In genomic region chr2:144430722-144431163, GRCh38 we compare ENCODE assay signal across 9 cellular contexts.
DNase-seq lines count a peak whose midpoint lies in the region; ATAC-seq and TF ChIP-seq lines count a peak whose summit lies in the region.
"Had no signal": no experiment of that assay in that cellular context is flagged by ENCODE, and none has a peak within 500 bp of the region (broad histone marks: within the 10 kb centered on the region; RNA-seq: fewer than 3 reads in every experiment).

No MANE protein-coding gene starts in this region.

- H3K27me3 Mint-ChIP-seq in H9 (ENCODE audit: low read depth): peaks cover 2% of the 10 kb centered on the region; the same call in 1 of the 2 replicates

- peak; percentile 95 for ATAC-seq in HG03064 (IDR thresholded peaks at IDR 0.05; ENCODE audit: low read depth, unreplicated experiment)
- ATAC-seq: A549 had no signal

- peak overlapping the region; percentile 42 to 60 for H3K4me3 ChIP-seq in ascending aorta
- H3K4me3 ChIP-seq: A549 had no signal

- no peaks in the 10 kb centered on the region for H3K27me3 ChIP-seq in ascending aorta
- no peaks in the 10 kb centered on the region for H3K27me3 ChIP-seq in H9 (ENCODE audit: insufficient read depth, low read length)

- H2BK5ac ChIP-seq in H9 (ENCODE audit: insufficient read length, low read length): no peak overlapping the region

- H3K4ac ChIP-seq in H9 (ENCODE audit: low read depth, low read length): no peak overlapping the region

- H3K9me3 Mint-ChIP-seq in H9: no peaks in the 10 kb centered on the region; a peak in 1 of 5 replicates

- no peak overlapping the region for H4K5ac ChIP-seq in H9 (ENCODE audit: insufficient read length, low read depth, low read length)

- intact Hi-C loops in ascending aorta (cut with DNase I): loop anchor here (2.0 kb wide), 3 partner anchors 18 to 98 kb away; a partner anchor contains a TSS

- TF ChIP-seq CTCF in ascending aorta (IDR thresholded peaks at IDR 0.05) (no peak), H9 (conservative IDR thresholded peaks at IDR 0.05) (no peak)

- H3K23me2 ChIP-seq in H9 (ENCODE audit: insufficient read length, low read depth, low read length, poor library complexity, severe bottlenecking): no peaks in the 10 kb centered on the region

- H3K9me3 ChIP-seq in ascending aorta: no peaks in the 10 kb centered on the region
- no peaks in the 10 kb centered on the region for H3K9me3 ChIP-seq in H9 (ENCODE audit: control insufficient read depth, low read depth, low read length)
- H3K9me3 ChIP-seq: A549 had no signal

- WGBS in H9 (ENCODE audit: extremely low coverage, insufficient read length, low lambda C conversion rate): no CpG with 5 or more reads among the region's 8 CpGs

- DNase-seq in NCI-H345 (lab: John Stamatoyannopoulos, UW) (peak; percentile 24), NCI-H345 treated with DMSO at 0.1 percent for 48 hours (lab: John Stamatoyannopoulos, UW; ENCODE audit: unreplicated experiment) (no peak), ascending aorta (ENCODE audit: low spot score in 2 of 2) (peak in 1 of 2 donors; percentile 79), myocyte (ENCODE audit: low read depth) (peak; percentile 78), cerebellar cortex (ENCODE audit: low spot score) (no peak), H9 (no peak)
- DNase-seq in activated naive CD4-positive, alpha-beta T cell treated with anti-CD3 and anti-CD28 coated beads, Interleukin-2, amount 50 U/mL, for 16 hours: no peak

- no peak overlapping the region for H3K14ac ChIP-seq in H9 (ENCODE audit: insufficient read depth, low read length)

- H2BK12ac ChIP-seq in H9 (ENCODE audit: insufficient read length, low read depth, low read length): no peak overlapping the region

- no peak overlapping the region for H2AK5ac ChIP-seq in H9 (ENCODE audit: insufficient read length, low read length)

- no peak overlapping the region for H4K91ac ChIP-seq in H9 (ENCODE audit: insufficient read length, low read depth, low read length)

- no peak overlapping the region for H3K4me3 Mint-ChIP-seq in H9

- H3K56ac ChIP-seq in H9 (ENCODE audit: insufficient read length, low read depth, low read length): no peak overlapping the region

- H3K79me2 ChIP-seq in H9 (ENCODE audit: insufficient read depth, low read length): no peaks in the 10 kb centered on the region

- H2AFZ ChIP-seq in H9 (ENCODE audit: low read length): no peak overlapping the region

- H3K27ac ChIP-seq in ascending aorta (peak overlapping the region; percentile 73 to 80), H9 (ENCODE audit: insufficient read length, low read depth, low read length) (no peak overlapping the region)
- H3K27ac ChIP-seq: A549 had no signal

- no peak overlapping the region for H3K9ac ChIP-seq in H9 (ENCODE audit: extremely low read depth, insufficient read length, low read length)

- H3K36me3 Mint-ChIP-seq in H9 (ENCODE audit: insufficient read depth in 1 of 3, low read depth in 3 of 3): 0 out of 7 replicates have a peak, but pooled peaks cover 0 to 1% (median 0%) of the 10 kb centered on the region in 3 experiments

- no peak overlapping the region for H3K18ac ChIP-seq in H9 (ENCODE audit: insufficient read length, low read depth, low read length)

- H3K4me2 ChIP-seq in H9 (ENCODE audit: insufficient read depth, insufficient read length, low read length): no peak overlapping the region
- H3K4me2 ChIP-seq: A549 had no signal

- no peak overlapping the region for H2BK20ac ChIP-seq in H9 (ENCODE audit: low read depth, low read length, poor library complexity, severe bottlenecking)

- no peak overlapping the region for H2BK120ac ChIP-seq in H9 (ENCODE audit: low read depth, low read length, poor library complexity, severe bottlenecking)

- H4K8ac ChIP-seq in H9 (replicated peaks; ENCODE audit: insufficient read length, low read depth, low read length): no peak overlapping the region

- H3K79me1 ChIP-seq in H9 (ENCODE audit: insufficient read depth, low read depth, low read length, poor library complexity, severe bottlenecking): no peaks in the 10 kb centered on the region

- no peaks in the 10 kb centered on the region for H3K36me3 ChIP-seq in ascending aorta

- H3K4me1 Mint-ChIP-seq in H9: peaks cover 16% of the 10 kb centered on the region in 2 experiments

- no peak overlapping the region for H3T11ph ChIP-seq in H9 (ENCODE audit: low read length)

- no peaks in the 10 kb centered on the region for H4K20me1 ChIP-seq in H9 (ENCODE audit: control insufficient read depth, insufficient read depth, insufficient read length)

- no peak overlapping the region for H2BK15ac ChIP-seq in H9 (ENCODE audit: low read depth, low read length)

- no peak overlapping the region for H3K23ac ChIP-seq in H9 (ENCODE audit: insufficient read length, low read depth, low read length)

- H3K27ac Mint-ChIP-seq in H9: no peak overlapping the region

- H3K4me1 ChIP-seq in ascending aorta (peaks cover 0 to 43% of the 10 kb centered on the region in 2 donors), H9 (ENCODE audit: insufficient read depth, low read length) (no peaks in the 10 kb centered on the region)

Comparison
In these comparisons a context has a peak if more than half of its experiments do, and no peak if none do; other contexts are left out.
1. DNase-seq: peak in NCI-H345 (single experiment) and myocyte (single experiment); none in NCI-H345 treated with DMSO at 0.1 percent for 48 hours (single experiment), cerebellar cortex (single experiment), activated naive CD4-positive, alpha-beta T cell treated with anti-CD3 and anti-CD28 coated beads, Interleukin-2, amount 50 U/mL, for 16 hours (single experiment) and H9 (single experiment).